Comparison of ENCODE assay signal across 9 cellular contexts in the genomic region with DNA sequence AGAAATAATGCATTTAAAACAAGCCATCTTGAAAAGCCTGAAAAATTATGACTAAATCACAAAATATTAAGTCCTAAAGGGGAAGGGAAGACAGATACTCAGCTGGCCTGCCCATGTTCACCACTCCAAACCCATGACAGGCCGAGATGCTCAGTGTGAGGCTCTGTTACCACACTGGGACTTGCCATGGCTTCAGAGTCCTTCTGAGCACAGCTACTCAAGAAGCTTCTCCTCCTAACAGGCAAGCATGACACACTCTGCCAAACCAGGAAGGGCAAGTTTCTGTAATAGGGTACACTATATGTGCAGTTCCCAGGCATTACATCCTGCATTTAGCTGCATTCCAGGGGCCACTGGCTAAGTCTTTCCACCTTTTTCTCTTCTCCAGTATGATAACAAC. TPM values are rescaled to one million over a fixed set of nuclear protein-coding genes. Genes with fewer than 3 reads are reported as not detected.
DNase-seq lines count a peak whose midpoint lies in the region; ATAC-seq and TF ChIP-seq lines count a peak whose summit lies in the region.
"Had no signal": no experiment of that assay in that cellular context is flagged by ENCODE, and none has a peak within 500 bp of the region (broad histone marks: within the 10 kb centered on the region; RNA-seq: fewer than 3 reads in every experiment).

No MANE protein-coding gene starts in this region.

- H3K4me1 ChIP-seq in Caco-2: no peaks in the 10 kb centered on the region

- POLR2A ChIA-PET in Caco-2 (lab: Charles Lee): no interaction called here

- BruUV-seq in Caco-2 (replicated peaks; lab: Mats Ljungman, UMichigan): no TSS peak

- DNase-seq in activated T-helper 1 cell treated with anti-CD3 and anti-CD28 coated beads, Interleukin-12 subunit alpha, Interleukin-12 subunit beta, Interleukin-2, Interleukin-4 antibody, amounts not matched to agents 30 ng/mL and 10 ng/mL and 1 ng/mL, durations not matched to agents 14 hours and 24 hours and 36 hours (ENCODE audit: low spot score): no peak
- DNase-seq in NCI-H187 treated with DMSO at 0.1 percent for 48 hours (lab: John Stamatoyannopoulos, UW) (no peak), dermis blood vessel endothelial cell (no peak), ecto neural progenitor cell (ENCODE audit: low spot score) (no peak), Caco-2 (no peak)

- peak overlapping the region; percentile 78 for H3K27ac Mint-ChIP-seq in activated T-helper 1 cell treated with anti-CD3 and anti-CD28 coated beads, Interleukin-12 subunit alpha, Interleukin-12 subunit beta, Interleukin-2, Interleukin-4 antibody, amounts not matched to agents 30 ng/mL and 10 ng/mL and 1 ng/mL, durations not matched to agents 14 hours and 24 hours and 36 hours
- no peak overlapping the region for H3K27ac Mint-ChIP-seq in Caco-2 (ENCODE audit: unreplicated experiment)

- peaks cover 26% of the 10 kb centered on the region for H3K4me1 Mint-ChIP-seq in activated T-helper 1 cell treated with anti-CD3 and anti-CD28 coated beads, Interleukin-12 subunit alpha, Interleukin-12 subunit beta, Interleukin-2, Interleukin-4 antibody, amounts not matched to agents 30 ng/mL and 10 ng/mL and 1 ng/mL, durations not matched to agents 14 hours and 24 hours and 36 hours (ENCODE audit: low read depth)
- H3K4me1 Mint-ChIP-seq in Caco-2 (ENCODE audit: low read depth, unreplicated experiment): no peaks in the 10 kb centered on the region

- H3K9me3 ChIP-seq in Caco-2: no peaks in the 10 kb centered on the region

- H3K9me3 Mint-ChIP-seq in activated T-helper 1 cell treated with anti-CD3 and anti-CD28 coated beads, Interleukin-12 subunit alpha, Interleukin-12 subunit beta, Interleukin-2, Interleukin-4 antibody, amounts not matched to agents 30 ng/mL and 10 ng/mL and 1 ng/mL, durations not matched to agents 14 hours and 24 hours and 36 hours: no peaks in the 10 kb centered on the region
- H3K9me3 Mint-ChIP-seq in Caco-2 (ENCODE audit: unreplicated experiment): no peaks in the 10 kb centered on the region

- ATAC-seq in GM18498 (IDR thresholded peaks at IDR 0.05; ENCODE audit: unreplicated experiment) (peak; percentile 28), GM19463 (IDR thresholded peaks at IDR 0.05; ENCODE audit: unreplicated experiment) (peak; percentile 24), HG03108 (IDR thresholded peaks at IDR 0.05; ENCODE audit: unreplicated experiment) (peak; percentile 30)

- TF ChIP-seq CTCF in Caco-2 (IDR thresholded peaks at IDR 0.05; ENCODE audit: insufficient read depth in 1 of 2, low read depth in 1 of 2, low read length in 1 of 2, severe bottlenecking in 1 of 2, unreplicated experiment in 1 of 2): no peak

- no peaks in the 10 kb centered on the region for H3K36me3 Mint-ChIP-seq in activated T-helper 1 cell treated with anti-CD3 and anti-CD28 coated beads, Interleukin-12 subunit alpha, Interleukin-12 subunit beta, Interleukin-2, Interleukin-4 antibody, amounts not matched to agents 30 ng/mL and 10 ng/mL and 1 ng/mL, durations not matched to agents 14 hours and 24 hours and 36 hours (ENCODE audit: low read depth)
- no peaks in the 10 kb centered on the region for H3K36me3 Mint-ChIP-seq in Caco-2 (ENCODE audit: insufficient read depth, unreplicated experiment)

- H3K36me3 ChIP-seq in Caco-2 (ENCODE audit: control insufficient read depth, insufficient read depth, low read length): no peaks in the 10 kb centered on the region

- intact Hi-C loops in activated T-helper 1 cell treated with anti-CD3 and anti-CD28 coated beads, Interleukin-12 subunit alpha, Interleukin-12 subunit beta, Interleukin-2, Interleukin-4 antibody, amounts not matched to agents 30 ng/mL and 10 ng/mL and 1 ng/mL, durations not matched to agents 14 hours and 24 hours and 36 hours (cut with micrococcal nuclease): loop anchor here (1.0 to 10.0 kb wide), 9 partner anchors 9 to 1059 kb away; partner anchors contain the start of genes DYNLT3, MID1IP1, RPGR and XK
- intact Hi-C loops in Caco-2 (cut with micrococcal nuclease; ENCODE audit: unreplicated experiment): loop anchor here (1.0 to 10.0 kb wide), 4 partner anchors 79 to 429 kb away; partner anchors contain the start of gene LANCL3

- peaks cover 12% of the 10 kb centered on the region for H3K27me3 Mint-ChIP-seq in activated T-helper 1 cell treated with anti-CD3 and anti-CD28 coated beads, Interleukin-12 subunit alpha, Interleukin-12 subunit beta, Interleukin-2, Interleukin-4 antibody, amounts not matched to agents 30 ng/mL and 10 ng/mL and 1 ng/mL, durations not matched to agents 14 hours and 24 hours and 36 hours (ENCODE audit: insufficient read depth)
- peaks cover 5% of the 10 kb centered on the region for H3K27me3 Mint-ChIP-seq in Caco-2 (ENCODE audit: insufficient read depth, unreplicated experiment)

- H3K27me3 ChIP-seq in Caco-2 (replicated peaks; ENCODE audit: control insufficient read depth, insufficient read depth, low read length): no peaks in the 10 kb centered on the region

- CTCF ChIA-PET in Caco-2 (lab: Charles Lee): interaction anchor here (0.9 to 1.5 kb wide), 6 partner anchors 43 to 639 kb away, joined by 3 to 8 read pairs (median 6); no protein-coding TSS in a partner anchor

- H3K4me3 Mint-ChIP-seq in activated T-helper 1 cell treated with anti-CD3 and anti-CD28 coated beads, Interleukin-12 subunit alpha, Interleukin-12 subunit beta, Interleukin-2, Interleukin-4 antibody, amounts not matched to agents 30 ng/mL and 10 ng/mL and 1 ng/mL, durations not matched to agents 14 hours and 24 hours and 36 hours: no peak overlapping the region
- no peak overlapping the region for H3K4me3 Mint-ChIP-seq in Caco-2 (ENCODE audit: unreplicated experiment)

- H3K4me3 ChIP-seq in Caco-2 (ENCODE audit: low read depth, low read length): no peak overlapping the region

RNA-seq across cellular contexts. Expression of gene CYBB, which starts 34.0 kb away (rescaled TPM):
- total RNA-seq in activated T-helper 1 cell treated with anti-CD3 and anti-CD28 coated beads, Interleukin-12 subunit alpha, Interleukin-12 subunit beta, Interleukin-2, Interleukin-4 antibody, amounts not matched to agents 30 ng/mL and 10 ng/mL and 1 ng/mL, durations not matched to agents 14 hours and 24 hours and 36 hours: not detected in 2 replicates
- total RNA-seq in dermis blood vessel endothelial cell: not detected in 2 replicates
- 0.23 and 0.43 TPM in 2 replicates for total RNA-seq in Caco-2 (2022)
- total RNA-seq: glomerular endothelial cell had no signal
